1 cellular context compared by ENCODE assay signal in the genomic region with DNA sequence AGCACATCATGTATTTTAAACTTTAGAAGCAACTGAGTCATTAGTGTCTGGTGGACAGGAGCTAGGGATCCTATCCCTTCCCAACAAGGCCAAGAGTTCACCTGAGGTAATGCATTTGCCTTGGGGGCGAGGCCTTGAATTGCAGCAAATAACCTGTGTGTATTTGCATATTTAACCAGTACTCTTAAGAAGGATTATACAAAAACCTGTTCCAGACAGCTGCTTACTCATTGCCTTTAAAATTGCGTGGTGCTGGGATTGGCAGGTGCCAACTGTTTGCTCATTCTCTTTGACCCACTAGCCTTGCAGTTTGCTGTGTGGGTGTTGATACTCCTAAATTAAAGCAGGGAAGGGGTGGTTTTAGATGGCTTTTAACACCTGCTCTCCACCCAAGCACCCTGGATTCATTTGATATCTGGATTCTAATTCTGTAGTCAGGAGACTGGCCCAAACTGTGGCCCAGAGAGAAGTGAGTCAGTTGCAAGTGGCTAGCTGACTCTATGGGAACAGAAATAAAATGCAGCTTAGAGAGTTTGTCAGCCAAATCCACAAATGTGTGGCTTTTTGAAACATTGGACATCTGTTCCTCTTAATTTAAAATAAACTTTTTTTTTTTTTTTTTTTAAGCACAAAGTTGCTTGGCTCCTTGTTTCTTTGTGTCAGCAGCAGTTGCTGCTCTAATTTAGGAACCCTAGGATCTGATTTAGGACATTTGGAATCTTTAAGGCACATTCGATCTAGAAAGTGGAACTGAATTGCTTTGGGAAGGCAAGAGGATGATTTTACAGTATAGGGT.
A peak's percentile ranks its signal among the peaks of the same experiment; 100 is the strongest.
TF ChIP-seq lines count a peak whose summit lies in the region.

No MANE protein-coding gene starts in this region.

TF ChIP-seq in HepG2, 621 proteins besides CTCF, POLR2A, EP300 and RAD21 (continued from another document and continues in another):
- TF ChIP-seq, protein P1, sequence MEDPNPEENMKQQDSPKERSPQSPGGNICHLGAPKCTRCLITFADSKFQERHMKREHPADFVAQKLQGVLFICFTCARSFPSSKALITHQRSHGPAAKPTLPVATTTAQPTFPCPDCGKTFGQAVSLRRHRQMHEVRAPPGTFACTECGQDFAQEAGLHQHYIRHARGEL (CRISPR knock-in tag; IDR thresholded peaks at IDR 0.05) = no peak
- TF ChIP-seq PTBP1 (IDR thresholded peaks at IDR 0.05; ENCODE audit: low read depth, low read length, poor library complexity, severe bottlenecking) = no peak
- TF ChIP-seq ZNF660 (CRISPR knock-in tag; IDR thresholded peaks at IDR 0.05; ENCODE audit: borderline replicate concordance, low read depth) = no peak
- TF ChIP-seq FOSL2 (CRISPR knock-in tag; IDR thresholded peaks at IDR 0.05) = peak; percentile 82
- TF ChIP-seq RERE (CRISPR knock-in tag; IDR thresholded peaks at IDR 0.05; ENCODE audit: low read depth) = peak; percentile 38; the same call in 1 of the 2 replicates
- no peak for TF ChIP-seq ZNF792 (CRISPR knock-in tag; IDR thresholded peaks at IDR 0.05)
- peak; percentile 72; the same call in 1 of the 2 replicates for TF ChIP-seq TBX3 (IDR thresholded peaks at IDR 0.05; ENCODE audit: borderline replicate concordance)
- no peak for TF ChIP-seq ZC3H13 (CRISPR knock-in tag; IDR thresholded peaks at IDR 0.05)
- TF ChIP-seq SP5 (CRISPR knock-in tag; IDR thresholded peaks at IDR 0.05; ENCODE audit: borderline replicate concordance, low read depth) = peak; percentile 24; the same call in 1 of the 2 replicates
- TF ChIP-seq SPEN (CRISPR knock-in tag; IDR thresholded peaks at IDR 0.05; ENCODE audit: low read depth) = no peak
- no peak for TF ChIP-seq ZSCAN31 (CRISPR knock-in tag; IDR thresholded peaks at IDR 0.05; ENCODE audit: low read depth)
- no peak for TF ChIP-seq STAT5B (CRISPR knock-in tag; IDR thresholded peaks at IDR 0.05)
- no peak for TF ChIP-seq GFI1 (CRISPR knock-in tag; IDR thresholded peaks at IDR 0.05; ENCODE audit: borderline replicate concordance)
- TF ChIP-seq PBX2 (CRISPR knock-in tag; IDR thresholded peaks at IDR 0.05) = no peak
- TF ChIP-seq ZNF280D (CRISPR knock-in tag; IDR thresholded peaks at IDR 0.05) = no peak
- no peak for TF ChIP-seq AKNA (CRISPR knock-in tag; IDR thresholded peaks at IDR 0.05; ENCODE audit: borderline replicate concordance)
- TF ChIP-seq SRSF4 (IDR thresholded peaks at IDR 0.05; ENCODE audit: low read depth, low read length, poor library complexity, severe bottlenecking) = no peak
- no peak for TF ChIP-seq RELA (CRISPR knock-in tag; IDR thresholded peaks at IDR 0.05)
- TF ChIP-seq ELF1 (CRISPR knock-in tag; IDR thresholded peaks at IDR 0.05) = no peak
- TF ChIP-seq, protein P2, sequence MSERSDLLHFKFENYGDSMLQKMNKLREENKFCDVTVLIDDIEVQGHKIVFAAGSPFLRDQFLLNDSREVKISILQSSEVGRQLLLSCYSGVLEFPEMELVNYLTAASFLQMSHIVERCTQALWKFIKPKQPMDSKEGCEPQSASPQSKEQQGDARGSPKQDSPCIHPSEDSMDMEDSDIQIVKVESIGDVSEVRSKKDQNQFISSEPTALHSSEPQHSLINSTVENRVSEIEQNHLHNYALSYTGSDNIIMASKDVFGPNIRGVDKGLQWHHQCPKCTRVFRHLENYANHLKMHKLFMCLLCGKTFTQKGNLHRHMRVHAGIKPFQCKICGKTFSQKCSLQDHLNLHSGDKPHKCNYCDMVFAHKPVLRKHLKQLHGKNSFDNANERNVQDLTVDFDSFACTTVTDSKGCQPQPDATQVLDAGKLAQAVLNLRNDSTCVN (CRISPR knock-in tag; IDR thresholded peaks at IDR 0.05; ENCODE audit: borderline replicate concordance) = peak; percentile 48; the same call in 1 of the 2 replicates
- 0 out of 2 replicates have a peak, but pooled peaks have one; percentile 50 for TF ChIP-seq TFE3 (CRISPR knock-in tag; IDR thresholded peaks at IDR 0.05)
- no peak for TF ChIP-seq KLF11 (CRISPR knock-in tag; IDR thresholded peaks at IDR 0.05)
- no peak for TF ChIP-seq MED13 (CRISPR knock-in tag; IDR thresholded peaks at IDR 0.05)
- TF ChIP-seq TRIM22 (IDR thresholded peaks at IDR 0.05) = no peak
- TF ChIP-seq, protein P3, sequence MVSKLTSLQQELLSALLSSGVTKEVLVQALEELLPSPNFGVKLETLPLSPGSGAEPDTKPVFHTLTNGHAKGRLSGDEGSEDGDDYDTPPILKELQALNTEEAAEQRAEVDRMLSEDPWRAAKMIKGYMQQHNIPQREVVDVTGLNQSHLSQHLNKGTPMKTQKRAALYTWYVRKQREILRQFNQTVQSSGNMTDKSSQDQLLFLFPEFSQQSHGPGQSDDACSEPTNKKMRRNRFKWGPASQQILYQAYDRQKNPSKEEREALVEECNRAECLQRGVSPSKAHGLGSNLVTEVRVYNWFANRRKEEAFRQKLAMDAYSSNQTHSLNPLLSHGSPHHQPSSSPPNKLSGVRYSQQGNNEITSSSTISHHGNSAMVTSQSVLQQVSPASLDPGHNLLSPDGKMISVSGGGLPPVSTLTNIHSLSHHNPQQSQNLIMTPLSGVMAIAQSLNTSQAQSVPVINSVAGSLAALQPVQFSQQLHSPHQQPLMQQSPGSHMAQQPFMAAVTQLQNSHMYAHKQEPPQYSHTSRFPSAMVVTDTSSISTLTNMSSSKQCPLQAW (CRISPR knock-in tag; IDR thresholded peaks at IDR 0.05) = peak; percentile 46; the same call in 1 of the 2 replicates
